9 cellular contexts compared by ENCODE assay signal in genomic region chrX:72468607-72469006, GRCh38.
"Had no signal": no experiment of that assay in that cellular context is flagged by ENCODE, and none has a peak within 500 bp of the region (broad histone marks: within the 10 kb centered on the region; RNA-seq: fewer than 3 reads in every experiment).

No MANE protein-coding gene starts in this region.

- H2AFZ ChIP-seq: GM23338 had no signal

- H3K4me1 Mint-ChIP-seq: GM23338, H9, IgD-negative memory B cell had no signal

- H3K4me2 ChIP-seq: GM23338 had no signal

- DNase-seq: H9, HCEC 1CT, KG1 had no signal

- H3K4me3 Mint-ChIP-seq: GM23338, H9, IgD-negative memory B cell had no signal

- H3K9me3 Mint-ChIP-seq: GM23338 had no signal

- FAIRE-seq: H1, H54, HepG2 had no signal

- ATAC-seq: GM23338, HepG2 had no signal

- H3K27me3 Mint-ChIP-seq: IgD-negative memory B cell had no signal

- H3K4me3 ChIP-seq: GM23338 had no signal

- H3K27ac ChIP-seq: HL-60 had no signal

- H3K27ac Mint-ChIP-seq: GM23338, H9, IgD-negative memory B cell had no signal
